Comparison of ENCODE assay signal across 8 cellular contexts in the genomic region with DNA sequence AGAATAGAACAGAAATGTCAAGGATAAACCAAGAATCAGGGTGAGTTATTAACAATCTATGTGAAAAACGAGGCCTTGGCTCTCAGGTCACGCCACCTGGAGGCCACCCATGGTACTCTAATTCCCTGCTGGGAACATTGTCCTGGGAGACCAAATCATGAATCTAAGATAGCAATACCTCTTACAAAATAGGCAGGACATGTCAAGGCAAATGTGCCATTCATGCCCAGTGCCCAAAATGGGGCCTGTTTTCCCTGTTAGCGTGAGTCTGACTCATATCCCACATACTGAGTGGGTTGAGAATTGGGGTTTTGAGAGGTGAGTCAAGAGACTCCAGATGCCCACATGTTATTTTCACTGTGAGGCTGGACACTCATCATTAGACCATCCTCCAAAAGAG.
A peak's percentile ranks its signal among the peaks of the same experiment; 100 is the strongest.
DNase-seq lines count a peak whose midpoint lies in the region; ATAC-seq, FAIRE-seq and TF ChIP-seq lines count a peak whose summit lies in the region.

No MANE protein-coding gene starts in this region.

- no peak overlapping the region for H3K4me3 Mint-ChIP-seq in activated CD4-positive, alpha-beta T cell treated with anti-CD3 and anti-CD28 coated beads, Interleukin-2, amount 10 ng/mL, durations not matched to agents 7 days and 5 days

- H3K27ac Mint-ChIP-seq in activated CD4-positive, alpha-beta T cell treated with anti-CD3 and anti-CD28 coated beads, Interleukin-2, amount 10 ng/mL, durations not matched to agents 7 days and 5 days: no peak overlapping the region

- no peaks in the 10 kb centered on the region for H3K27me3 Mint-ChIP-seq in activated CD4-positive, alpha-beta T cell treated with anti-CD3 and anti-CD28 coated beads, Interleukin-2, amount 10 ng/mL, durations not matched to agents 7 days and 5 days

- H3K27ac ChIP-seq in lung (ENCODE audit: low read depth in 1 of 2, low read length in 1 of 2): no peak overlapping the region

- H3K9me3 Mint-ChIP-seq in activated CD4-positive, alpha-beta T cell treated with anti-CD3 and anti-CD28 coated beads, Interleukin-2, amount 10 ng/mL, durations not matched to agents 7 days and 5 days: no peaks in the 10 kb centered on the region

- TF ChIP-seq CTCF in bronchial epithelial cell (IDR thresholded peaks at IDR 0.05; ENCODE audit: insufficient read depth, low read length, severe bottlenecking): peak; percentile 72
- no peak for TF ChIP-seq CTCF in lung (IDR thresholded peaks at IDR 0.05; ENCODE audit: control extremely low read depth, extremely low read depth)

- no peaks in the 10 kb centered on the region for H3K4me1 Mint-ChIP-seq in activated CD4-positive, alpha-beta T cell treated with anti-CD3 and anti-CD28 coated beads, Interleukin-2, amount 10 ng/mL, durations not matched to agents 7 days and 5 days

- H3K27me3 ChIP-seq in bronchial epithelial cell (ENCODE audit: control insufficient read depth, insufficient read depth, low read length) (no peaks in the 10 kb centered on the region), lung (ENCODE audit: control insufficient read depth, insufficient read depth) (no peaks in the 10 kb centered on the region)

- H3K4me3 ChIP-seq in bronchial epithelial cell (ENCODE audit: low read depth, low read length) (no peak overlapping the region), lung (no peak overlapping the region)

- POLR2A ChIA-PET in activated CD4-positive, alpha-beta T cell treated with anti-CD3 and anti-CD28 coated beads, Interleukin-2, amount 10 ng/mL, durations not matched to agents 7 days and 5 days (lab: Charles Lee): no interaction called here

- no peaks in the 10 kb centered on the region for H3K36me3 Mint-ChIP-seq in activated CD4-positive, alpha-beta T cell treated with anti-CD3 and anti-CD28 coated beads, Interleukin-2, amount 10 ng/mL, durations not matched to agents 7 days and 5 days (ENCODE audit: low read depth)

- WGBS in lung, 2 donors: 75 to 81% methylated on average over 3 of the region's 3 CpGs

- H3K36me3 ChIP-seq in bronchial epithelial cell (ENCODE audit: control insufficient read depth, insufficient read depth, low read length) (no peaks in the 10 kb centered on the region), lung (ENCODE audit: control insufficient read depth in 2 of 2, insufficient read depth in 2 of 2, low read length in 2 of 2) (no peaks in the 10 kb centered on the region)

- ATAC-seq in lung (ENCODE audit: insufficient read depth, low FRiP score): no peak
- ATAC-seq in GM21360 (IDR thresholded peaks at IDR 0.05; ENCODE audit: unreplicated experiment): no peak

- no peak for TF ChIP-seq POLR2A in H54 (IDR thresholded peaks at IDR 0.05; ENCODE audit: low read depth, low read length)

- H3K9me3 ChIP-seq in lung (ENCODE audit: control insufficient read depth in 2 of 2, insufficient read depth in 1 of 2, low read length in 1 of 2): peaks cover 0 to 9% of the 10 kb centered on the region in 2 donors

- DNase-seq in activated CD4-positive, alpha-beta T cell treated with anti-CD3 and anti-CD28 coated beads, Interleukin-2, amount 10 ng/mL, durations not matched to agents 7 days and 5 days: peak; percentile 6
- no peak for DNase-seq in activated CD4-positive, alpha-beta T cell treated with anti-CD3 and anti-CD28 coated beads for 1 hour
- DNase-seq in H54 (ENCODE audit: insufficient read length, low spot score): peak; percentile 69
- DNase-seq in NCI-H226: peak; percentile 56
- DNase-seq in bronchial epithelial cell (ENCODE audit: low read depth): peak; percentile 100
- DNase-seq in lung (ENCODE audit: low spot score): peak; percentile 32
- no peak for DNase-seq in activated CD8-positive, alpha-beta memory T cell treated with anti-CD3 and anti-CD28 coated beads, Interleukin-2, amount 50 U/mL, for 48 hours

- no peaks in the 10 kb centered on the region for H3K4me1 ChIP-seq in lung (ENCODE audit: control insufficient read depth in 2 of 2, insufficient read depth in 2 of 2, low read length in 2 of 2)

- FAIRE-seq in H54 (lab: Jason Lieb, UNC) (peak; percentile 95), bronchial epithelial cell (lab: Jason Lieb, UNC) (peak; percentile 98)

- CTCF ChIA-PET in activated CD4-positive, alpha-beta T cell treated with anti-CD3 and anti-CD28 coated beads, Interleukin-2, amount 10 ng/mL, durations not matched to agents 7 days and 5 days (lab: Charles Lee): no interaction called here

Comparison
In these comparisons a context has a peak if more than half of its experiments do, and no peak if none do; other contexts are left out.
1. DNase-seq: peak in activated CD4-positive, alpha-beta T cell treated with anti-CD3 and anti-CD28 coated beads, Interleukin-2, amount 10 ng/mL, durations not matched to agents 7 days and 5 days (single experiment), H54 (single experiment), NCI-H226 (single experiment), bronchial epithelial cell (single experiment) and lung (single experiment); none in activated CD4-positive, alpha-beta T cell treated with anti-CD3 and anti-CD28 coated beads for 1 hour (single experiment) and activated CD8-positive, alpha-beta memory T cell treated with anti-CD3 and anti-CD28 coated beads, Interleukin-2, amount 50 U/mL, for 48 hours (single experiment).